ENCODE assay signal across 19 cellular contexts in genomic region chr7:40147371-40148246, GRCh38. TPM values are rescaled to one million over a fixed set of nuclear protein-coding genes. Genes with fewer than 3 reads are reported as not detected.
DNase-seq lines count a peak whose midpoint lies in the region; ATAC-seq and TF ChIP-seq lines count a peak whose summit lies in the region.
"Had no signal": no experiment of that assay in that cellular context is flagged by ENCODE, and none has a peak within 500 bp of the region (broad histone marks: within the 10 kb centered on the region; RNA-seq: fewer than 3 reads in every experiment).

No MANE protein-coding gene starts in this region.

- H3K27ac Mint-ChIP-seq in endodermal cell (no peak overlapping the region), progenitor cell of endocrine pancreas (no peak overlapping the region)
- H3K27ac Mint-ChIP-seq: activated naive CD8-positive, alpha-beta T cell treated with anti-CD3 and anti-CD28 coated beads, Interleukin-2, amount 50 U/mL, for 24 hours; activated T-helper 17 cell treated with anti-CD3 and anti-CD28 coated beads, Interleukin-2, amount 50 U/mL, for 72 hours had no signal

- TF ChIP-seq CTCF in 22Rv1 (IDR thresholded peaks at IDR 0.05): peak; percentile 26
- TF ChIP-seq CTCF in OCI-LY1 (IDR thresholded peaks at IDR 0.05; ENCODE audit: low read length): peak; percentile 22; the same call in 1 of the 2 replicates
- peak; percentile 49 for TF ChIP-seq CTCF in endodermal cell (conservative IDR thresholded peaks at IDR 0.05)
- TF ChIP-seq CTCF in progenitor cell of endocrine pancreas (IDR thresholded peaks at IDR 0.05; ENCODE audit: unreplicated experiment): no peak

- H3K9ac ChIP-seq in OCI-LY1 (ENCODE audit: low read length) (no peak overlapping the region), endodermal cell (ENCODE audit: extremely low read depth, low read length, poor library complexity, severe bottlenecking) (no peak overlapping the region)

- H3K4me1 Mint-ChIP-seq in endodermal cell (no peaks in the 10 kb centered on the region), progenitor cell of endocrine pancreas (ENCODE audit: low read depth) (peaks cover 2% of the 10 kb centered on the region)
- H3K4me1 Mint-ChIP-seq: activated naive CD8-positive, alpha-beta T cell treated with anti-CD3 and anti-CD28 coated beads, Interleukin-2, amount 50 U/mL, for 24 hours; activated T-helper 17 cell treated with anti-CD3 and anti-CD28 coated beads, Interleukin-2, amount 50 U/mL, for 72 hours; CD4-positive, alpha-beta memory T cell had no signal

- H2AFZ ChIP-seq in OCI-LY1 (ENCODE audit: low read length): no peak overlapping the region

- H3K4me3 Mint-ChIP-seq in endodermal cell: no peak overlapping the region
- H3K4me3 Mint-ChIP-seq in progenitor cell of endocrine pancreas (ENCODE audit: low read depth): no peak overlapping the region
- H3K4me3 Mint-ChIP-seq: activated naive CD8-positive, alpha-beta T cell treated with anti-CD3 and anti-CD28 coated beads, Interleukin-2, amount 50 U/mL, for 24 hours; activated T-helper 17 cell treated with anti-CD3 and anti-CD28 coated beads, Interleukin-2, amount 50 U/mL, for 72 hours; CD4-positive, alpha-beta memory T cell had no signal

- H3K36me3 ChIP-seq in OCI-LY1 (ENCODE audit: insufficient read depth, low read length) (no peaks in the 10 kb centered on the region; the same call in 1 of the 2 replicates), endodermal cell (ENCODE audit: control insufficient read depth, insufficient read depth, low read length) (no peaks in the 10 kb centered on the region)
- H3K36me3 ChIP-seq: esophagus squamous epithelium, heart left ventricle had no signal

- H3K9me2 ChIP-seq in OCI-LY1 (ENCODE audit: low read depth, low read length): no peaks in the 10 kb centered on the region

- no peaks in the 10 kb centered on the region for H3K9me3 ChIP-seq in OCI-LY1 (ENCODE audit: low read length)
- H3K9me3 ChIP-seq in endodermal cell (ENCODE audit: control insufficient read depth, low read length): peaks cover 22% of the 10 kb centered on the region
- H3K9me3 ChIP-seq: esophagus squamous epithelium, heart left ventricle, testis had no signal

- H3K27ac ChIP-seq in 22Rv1: no peak overlapping the region
- H3K27ac ChIP-seq in OCI-LY1 (ENCODE audit: low read depth, low read length, poor library complexity, severe bottlenecking): no peak overlapping the region
- no peak overlapping the region for H3K27ac ChIP-seq in endodermal cell (ENCODE audit: low read depth, low read length)
- H3K27ac ChIP-seq: esophagus squamous epithelium, heart left ventricle, testis had no signal

- no peaks in the 10 kb centered on the region for H3F3A ChIP-seq in OCI-LY1 (ENCODE audit: insufficient read depth, low read length)

- H3K36me3 Mint-ChIP-seq in endodermal cell (ENCODE audit: low read depth) (peaks cover 7% of the 10 kb centered on the region), progenitor cell of endocrine pancreas (ENCODE audit: insufficient read depth) (no peaks in the 10 kb centered on the region)
- H3K36me3 Mint-ChIP-seq: CD4-positive, alpha-beta memory T cell had no signal

- no peak overlapping the region for H3K4me3 ChIP-seq in OCI-LY1 (ENCODE audit: low read depth, low read length, poor library complexity, severe bottlenecking)
- no peak overlapping the region for H3K4me3 ChIP-seq in endodermal cell (ENCODE audit: low read length)
- H3K4me3 ChIP-seq: esophagus squamous epithelium, heart left ventricle, testis had no signal

- H3K4me1 ChIP-seq in OCI-LY1 (ENCODE audit: insufficient read depth, low read length, severe bottlenecking): no peaks in the 10 kb centered on the region
- H3K4me1 ChIP-seq in endodermal cell (ENCODE audit: control insufficient read depth, insufficient read depth, low read length): no peaks in the 10 kb centered on the region
- H3K4me1 ChIP-seq: esophagus squamous epithelium, heart left ventricle, testis had no signal

- H3K4me2 ChIP-seq in OCI-LY1 (ENCODE audit: low read length): no peak overlapping the region

- H4K20me1 ChIP-seq in OCI-LY1 (ENCODE audit: insufficient read depth, low read length): no peaks in the 10 kb centered on the region

- peak; percentile 51 for DNase-seq in EL
- peak; percentile 69 for DNase-seq in endodermal cell
- DNase-seq in activated CD4-positive, CD25-positive, alpha-beta regulatory T cell (lab: John Stamatoyannopoulos, UW): no peak
- DNase-seq in HT-29 (ENCODE audit: low spot score): no peak
- no peak for DNase-seq in progenitor cell of endocrine pancreas (ENCODE audit: low spot score, unreplicated experiment)
- DNase-seq: activated CD4-positive, alpha-beta T cell treated with anti-CD3 and anti-CD28 coated beads for 4 hours; activated naive CD8-positive, alpha-beta T cell treated with anti-CD3 and anti-CD28 coated beads, Interleukin-2, amount 50 U/mL, for 24 hours; CD4-positive, alpha-beta memory T cell; esophagus squamous epithelium; heart left ventricle; left ventricle myocardium superior; NCI-H1694; NCI-H2227 treated with DMSO at 0.1 percent for 48 hours; nucleus accumbens; testis had no signal

- peaks cover 29% of the 10 kb centered on the region for H3K9me3 Mint-ChIP-seq in endodermal cell
- peaks cover 7% of the 10 kb centered on the region for H3K9me3 Mint-ChIP-seq in progenitor cell of endocrine pancreas (ENCODE audit: low read depth)
- H3K9me3 Mint-ChIP-seq: activated naive CD8-positive, alpha-beta T cell treated with anti-CD3 and anti-CD28 coated beads, Interleukin-2, amount 50 U/mL, for 24 hours; activated T-helper 17 cell treated with anti-CD3 and anti-CD28 coated beads, Interleukin-2, amount 50 U/mL, for 72 hours; CD4-positive, alpha-beta memory T cell had no signal

- WGBS in endodermal cell (ENCODE audit: insufficient coverage in 1 of 2, insufficient read length in 1 of 2), 2 experiments: 92 to 94% methylated on average over 14 to 19 of the region's 19 CpGs

- H3K27me3 ChIP-seq in OCI-LY1 (ENCODE audit: insufficient read depth, low read length) (no peaks in the 10 kb centered on the region; the same call in 1 of the 2 replicates), endodermal cell (ENCODE audit: control insufficient read depth, insufficient read depth, low read length, poor library complexity, severe bottlenecking) (no peaks in the 10 kb centered on the region)
- H3K27me3 ChIP-seq: esophagus squamous epithelium, heart left ventricle, testis had no signal

- H3K79me2 ChIP-seq in OCI-LY1 (ENCODE audit: insufficient read depth, low read length): no peaks in the 10 kb centered on the region

- H3K27me3 Mint-ChIP-seq in endodermal cell (ENCODE audit: insufficient read depth) (no peaks in the 10 kb centered on the region), progenitor cell of endocrine pancreas (no peaks in the 10 kb centered on the region)

- ATAC-seq in HG02884 (IDR thresholded peaks at IDR 0.05; ENCODE audit: unreplicated experiment): no peak
- ATAC-seq: activated naive CD8-positive, alpha-beta T cell treated with anti-CD3 and anti-CD28 coated beads, Interleukin-2, amount 50 U/mL, for 24 hours; activated T-helper 17 cell treated with anti-CD3 and anti-CD28 coated beads, Interleukin-2, amount 50 U/mL, for 72 hours; heart left ventricle; left ventricle myocardium superior had no signal

RNA-seq across cellular contexts. Expression of gene SUGCT, which starts 12.8 kb away (rescaled TPM):
- total RNA-seq in endodermal cell (1 to 10 TPM; 3.6 to 3.9 TPM), progenitor cell of endocrine pancreas (5.7 and 6.2 TPM in 2 replicates)
- 5.6 TPM for polyA plus RNA-seq in endodermal cell (2013, experiment 1 of 2)
- polyA plus RNA-seq in endodermal cell (2013, experiment 2 of 2): 5.9 TPM
- total RNA-seq in HT-29 (2014; rRNA removed; shearing (Covaris generic)): not detected in 2 replicates

RNA-seq across cellular contexts. Expression of gene MPLKIP, which starts 13.2 kb away (rescaled TPM):
- total RNA-seq in endodermal cell (10 to 100 TPM; 43.5 to 53.5 TPM), progenitor cell of endocrine pancreas (36.0 and 38.0 TPM in 2 replicates)
- polyA plus RNA-seq in endodermal cell (2013, experiment 1 of 2): 51.6 TPM
- polyA plus RNA-seq in endodermal cell (2013, experiment 2 of 2): 46.2 TPM
- total RNA-seq in HT-29 (2014; rRNA removed; shearing (Covaris generic)): 66.0 and 74.3 TPM in 2 replicates

Comparison
In these comparisons a context has a peak if more than half of its experiments do, and no peak if none do; other contexts are left out.
1. DNase-seq: peak in EL (single experiment) and endodermal cell (single experiment); none in activated CD4-positive, CD25-positive, alpha-beta regulatory T cell (0 of 4), HT-29 (single experiment) and progenitor cell of endocrine pancreas (single experiment).